In the genomic region with DNA sequence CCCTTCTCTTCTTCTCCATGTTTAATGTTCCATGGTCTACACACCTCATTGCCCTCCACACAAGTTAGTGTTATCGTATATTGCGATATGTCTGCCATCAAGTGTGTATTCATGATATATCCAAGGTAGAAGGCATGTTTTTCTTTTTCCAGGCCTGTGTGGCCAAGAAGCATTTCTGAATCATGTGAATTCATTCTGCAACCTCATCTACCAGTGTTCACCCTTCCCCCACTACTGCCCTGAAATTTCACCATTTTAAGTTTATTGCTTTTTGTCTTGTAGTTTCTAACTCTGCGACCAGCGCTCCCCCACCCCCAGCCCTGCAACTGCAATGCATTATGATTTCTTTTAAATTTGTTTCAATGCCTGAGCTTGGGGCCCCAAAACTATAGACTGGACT, we compare ENCODE assay signal across 1 cellular context.
TF ChIP-seq lines count a peak whose summit lies in the region.

No MANE protein-coding gene starts in this region.

TF ChIP-seq in SK-N-SH, 30 proteins besides CTCF, POLR2A, EP300 and RAD21 (continued from another document):
- TF ChIP-seq TEAD4 (IDR thresholded peaks at IDR 0.05; ENCODE audit: borderline replicate concordance, insufficient read depth) (no peak), NRF1 (IDR thresholded peaks at IDR 0.05; ENCODE audit: low read depth, low read length) (no peak), FOXJ3 (CRISPR knock-in tag; IDR thresholded peaks at IDR 0.05) (no peak), EZH2phosphoT487 (IDR thresholded peaks at IDR 0.05; ENCODE audit: borderline replicate concordance, low read depth) (no peak), GABPA (IDR thresholded peaks at IDR 0.05; ENCODE audit: low read depth) (no peak), RCOR1 (IDR thresholded peaks at IDR 0.05; ENCODE audit: low read length) (no peak), REST (IDR thresholded peaks at IDR 0.05; ENCODE audit: low read depth, low read length) (no peak), NFIC (IDR thresholded peaks at IDR 0.05; ENCODE audit: borderline replicate concordance) (no peak), MEF2A (IDR thresholded peaks at IDR 0.05; ENCODE audit: borderline replicate concordance, low read depth) (no peak), FOXM1 (IDR thresholded peaks at IDR 0.05; ENCODE audit: low read depth) (no peak), MXI1 (IDR thresholded peaks at IDR 0.05; ENCODE audit: low read depth, low read length) (no peak)
- TF ChIP-seq, protein P1, sequence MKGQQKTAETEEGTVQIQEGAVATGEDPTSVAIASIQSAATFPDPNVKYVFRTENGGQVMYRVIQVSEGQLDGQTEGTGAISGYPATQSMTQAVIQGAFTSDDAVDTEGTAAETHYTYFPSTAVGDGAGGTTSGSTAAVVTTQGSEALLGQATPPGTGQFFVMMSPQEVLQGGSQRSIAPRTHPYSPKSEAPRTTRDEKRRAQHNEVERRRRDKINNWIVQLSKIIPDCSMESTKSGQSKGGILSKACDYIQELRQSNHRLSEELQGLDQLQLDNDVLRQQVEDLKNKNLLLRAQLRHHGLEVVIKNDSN (IDR thresholded peaks at IDR 0.05; ENCODE audit: borderline replicate concordance, low read depth), result no peak
- TF ChIP-seq, protein P2, sequence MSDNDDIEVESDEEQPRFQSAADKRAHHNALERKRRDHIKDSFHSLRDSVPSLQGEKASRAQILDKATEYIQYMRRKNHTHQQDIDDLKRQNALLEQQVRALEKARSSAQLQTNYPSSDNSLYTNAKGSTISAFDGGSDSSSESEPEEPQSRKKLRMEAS (IDR thresholded peaks at IDR 0.05; ENCODE audit: low read depth), result no peak
TF ChIP-seq in SK-N-SH: peak in this region for 0.
